In genomic region chr2:127256381-127256780, GRCh38 we compare ENCODE assay signal across 20 cellular contexts. TPM values are rescaled to one million over a fixed set of nuclear protein-coding genes. Genes with fewer than 3 reads are reported as not detected.
"Had no signal": no experiment of that assay in that cellular context is flagged by ENCODE, and none has a peak within 500 bp of the region (broad histone marks: within the 10 kb centered on the region; RNA-seq: fewer than 3 reads in every experiment).

No MANE protein-coding gene starts in this region.

- H3K9me3 ChIP-seq: psoas muscle, spleen had no signal

- H3K4me3 ChIP-seq: coronary artery, hepatocyte, psoas muscle, spleen had no signal

- H2AFZ ChIP-seq: hepatocyte, parathyroid adenoma had no signal

- H3K4me1 ChIP-seq: parathyroid adenoma, psoas muscle, spleen had no signal

- H3K4me2 ChIP-seq: hepatocyte had no signal

- DNase-seq: effector CD4-positive, alpha-beta T cell; endodermal cell; foreskin melanocyte; head of caudate nucleus; mesendoderm; naive thymus-derived CD4-positive, alpha-beta T cell; occipital lobe; psoas muscle; spleen; stimulated activated CD4-positive, alpha-beta T cell treated with anti-CD3 and anti-CD28 coated beads, Interleukin-15, amount 100 ng/mL, for 24 hours; stimulated activated CD4-positive, alpha-beta T cell treated with anti-CD3 and anti-CD28 coated beads, Interleukin-1b, Interleukin-23, amount 100 ng/mL, for 48 hours; stimulated activated CD4-positive, alpha-beta T cell treated with anti-CD3 and anti-CD28 coated beads, Interleukin-4, amount 100 ng/mL, for 24 hours; stimulated activated naive B cell treated with anti-CD40 and anti-IgM and Interleukin-4, amounts not matched to agents 10 μg/mL and 1 μg/mL and 100 μg/mL, for 72 hours; trophoblast cell had no signal

- H3K27me3 ChIP-seq: hepatocyte, spleen had no signal

- H3K79me2 ChIP-seq: hepatocyte, parathyroid adenoma had no signal

- H3K27ac ChIP-seq: coronary artery, hepatocyte, parathyroid adenoma, psoas muscle, spleen had no signal

RNA-seq across cellular contexts. Expression of gene CYP27C1, which starts 36.3 kb away (rescaled TPM):
- total RNA-seq: dermis microvascular lymphatic vessel endothelial cell; lung microvascular endothelial cell; mononuclear cell; naive thymus-derived CD4-positive, alpha-beta T cell had no signal
- polyA plus RNA-seq: naive thymus-derived CD4-positive, alpha-beta T cell had no signal
